3 cellular contexts compared by ENCODE assay signal in genomic region chr11:107473797-107474196, GRCh38.
TF ChIP-seq lines count a peak whose summit lies in the region.

No MANE protein-coding gene starts in this region.

TF ChIP-seq in IMR-90, 13 proteins besides CTCF, POLR2A, EP300 and RAD21 (continued from another document):
- no peak for TF ChIP-seq MAFK (IDR thresholded peaks at IDR 0.05; ENCODE audit: low read depth, low read length)
- no peak for TF ChIP-seq CEBPB (IDR thresholded peaks at IDR 0.05; ENCODE audit: low read depth, low read length)
- TF ChIP-seq MAZ (IDR thresholded peaks at IDR 0.05; ENCODE audit: borderline replicate concordance, low read depth, low read length), result no peak
- TF ChIP-seq MXI1 (IDR thresholded peaks at IDR 0.05; ENCODE audit: borderline replicate concordance, low read depth, low read length), result no peak
- TF ChIP-seq, protein P1, sequence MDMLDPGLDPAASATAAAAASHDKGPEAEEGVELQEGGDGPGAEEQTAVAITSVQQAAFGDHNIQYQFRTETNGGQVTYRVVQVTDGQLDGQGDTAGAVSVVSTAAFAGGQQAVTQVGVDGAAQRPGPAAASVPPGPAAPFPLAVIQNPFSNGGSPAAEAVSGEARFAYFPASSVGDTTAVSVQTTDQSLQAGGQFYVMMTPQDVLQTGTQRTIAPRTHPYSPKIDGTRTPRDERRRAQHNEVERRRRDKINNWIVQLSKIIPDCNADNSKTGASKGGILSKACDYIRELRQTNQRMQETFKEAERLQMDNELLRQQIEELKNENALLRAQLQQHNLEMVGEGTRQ (IDR thresholded peaks at IDR 0.05; ENCODE audit: low read depth, low read length), result no peak
- no peak for TF ChIP-seq BHLHE40 (IDR thresholded peaks at IDR 0.05; ENCODE audit: low read depth, low read length)
- no peak for TF ChIP-seq CHD1 (IDR thresholded peaks at IDR 0.05; ENCODE audit: low read depth, low read length)
- no peak for TF ChIP-seq RCOR1 (IDR thresholded peaks at IDR 0.05; ENCODE audit: insufficient replicate concordance, low read length)
- no peak for TF ChIP-seq ELK1 (IDR thresholded peaks at IDR 0.05; ENCODE audit: borderline replicate concordance, low read depth, low read length)

TF ChIP-seq in SK-N-SH, 30 proteins besides CTCF, POLR2A, EP300 and RAD21 (continued from another document):
- no peak for TF ChIP-seq MAX (IDR thresholded peaks at IDR 0.05; ENCODE audit: low read depth)
- TF ChIP-seq, protein P2, sequence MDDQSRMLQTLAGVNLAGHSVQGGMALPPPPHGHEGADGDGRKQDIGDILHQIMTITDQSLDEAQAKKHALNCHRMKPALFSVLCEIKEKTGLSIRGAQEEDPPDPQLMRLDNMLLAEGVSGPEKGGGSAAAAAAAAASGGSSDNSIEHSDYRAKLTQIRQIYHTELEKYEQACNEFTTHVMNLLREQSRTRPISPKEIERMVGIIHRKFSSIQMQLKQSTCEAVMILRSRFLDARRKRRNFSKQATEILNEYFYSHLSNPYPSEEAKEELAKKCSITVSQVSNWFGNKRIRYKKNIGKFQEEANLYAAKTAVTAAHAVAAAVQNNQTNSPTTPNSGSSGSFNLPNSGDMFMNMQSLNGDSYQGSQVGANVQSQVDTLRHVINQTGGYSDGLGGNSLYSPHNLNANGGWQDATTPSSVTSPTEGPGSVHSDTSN (IDR thresholded peaks at IDR 0.05), result no peak
- no peak for TF ChIP-seq TCF12 (IDR thresholded peaks at IDR 0.05)
- no peak for TF ChIP-seq FOSL2 (IDR thresholded peaks at IDR 0.05; ENCODE audit: borderline replicate concordance, low read depth)
- TF ChIP-seq, protein P3, sequence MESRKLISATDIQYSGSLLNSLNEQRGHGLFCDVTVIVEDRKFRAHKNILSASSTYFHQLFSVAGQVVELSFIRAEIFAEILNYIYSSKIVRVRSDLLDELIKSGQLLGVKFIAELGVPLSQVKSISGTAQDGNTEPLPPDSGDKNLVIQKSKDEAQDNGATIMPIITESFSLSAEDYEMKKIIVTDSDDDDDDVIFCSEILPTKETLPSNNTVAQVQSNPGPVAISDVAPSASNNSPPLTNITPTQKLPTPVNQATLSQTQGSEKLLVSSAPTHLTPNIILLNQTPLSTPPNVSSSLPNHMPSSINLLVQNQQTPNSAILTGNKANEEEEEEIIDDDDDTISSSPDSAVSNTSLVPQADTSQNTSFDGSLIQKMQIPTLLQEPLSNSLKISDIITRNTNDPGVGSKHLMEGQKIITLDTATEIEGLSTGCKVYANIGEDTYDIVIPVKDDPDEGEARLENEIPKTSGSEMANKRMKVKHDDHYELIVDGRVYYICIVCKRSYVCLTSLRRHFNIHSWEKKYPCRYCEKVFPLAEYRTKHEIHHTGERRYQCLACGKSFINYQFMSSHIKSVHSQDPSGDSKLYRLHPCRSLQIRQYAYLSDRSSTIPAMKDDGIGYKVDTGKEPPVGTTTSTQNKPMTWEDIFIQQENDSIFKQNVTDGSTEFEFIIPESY (IDR thresholded peaks at IDR 0.05; ENCODE audit: borderline replicate concordance, low read depth), result no peak

TF ChIP-seq in WTC11, 78 proteins besides CTCF, POLR2A, EP300 and RAD21:
- TF ChIP-seq, protein P4, sequence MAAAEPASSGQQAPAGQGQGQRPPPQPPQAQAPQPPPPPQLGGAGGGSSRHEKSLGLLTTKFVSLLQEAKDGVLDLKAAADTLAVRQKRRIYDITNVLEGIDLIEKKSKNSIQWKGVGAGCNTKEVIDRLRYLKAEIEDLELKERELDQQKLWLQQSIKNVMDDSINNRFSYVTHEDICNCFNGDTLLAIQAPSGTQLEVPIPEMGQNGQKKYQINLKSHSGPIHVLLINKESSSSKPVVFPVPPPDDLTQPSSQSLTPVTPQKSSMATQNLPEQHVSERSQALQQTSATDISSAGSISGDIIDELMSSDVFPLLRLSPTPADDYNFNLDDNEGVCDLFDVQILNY (CRISPR knock-in tag; IDR thresholded peaks at IDR 0.05), result no peak
- TF ChIP-seq ZNF532 (CRISPR knock-in tag; IDR thresholded peaks at IDR 0.05; ENCODE audit: borderline replicate concordance) (no peak), ATF1 (CRISPR knock-in tag; IDR thresholded peaks at IDR 0.05) (no peak), SMAD4 (CRISPR knock-in tag; IDR thresholded peaks at IDR 0.05) (no peak), ESRRA (CRISPR knock-in tag; IDR thresholded peaks at IDR 0.05; ENCODE audit: borderline replicate concordance) (no peak), ZNF219 (CRISPR knock-in tag; IDR thresholded peaks at IDR 0.05; ENCODE audit: borderline replicate concordance) (no peak), MAX (CRISPR knock-in tag; IDR thresholded peaks at IDR 0.05) (no peak), AFF4 (CRISPR knock-in tag; IDR thresholded peaks at IDR 0.05; ENCODE audit: borderline replicate concordance) (no peak), ZBTB21 (CRISPR knock-in tag; IDR thresholded peaks at IDR 0.05; ENCODE audit: borderline replicate concordance) (no peak), ZNF416 (CRISPR knock-in tag; IDR thresholded peaks at IDR 0.05) (no peak)
- TF ChIP-seq, protein P5, sequence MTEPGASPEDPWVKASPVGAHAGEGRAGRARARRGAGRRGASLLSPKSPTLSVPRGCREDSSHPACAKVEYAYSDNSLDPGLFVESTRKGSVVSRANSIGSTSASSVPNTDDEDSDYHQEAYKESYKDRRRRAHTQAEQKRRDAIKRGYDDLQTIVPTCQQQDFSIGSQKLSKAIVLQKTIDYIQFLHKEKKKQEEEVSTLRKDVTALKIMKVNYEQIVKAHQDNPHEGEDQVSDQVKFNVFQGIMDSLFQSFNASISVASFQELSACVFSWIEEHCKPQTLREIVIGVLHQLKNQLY (CRISPR knock-in tag; IDR thresholded peaks at IDR 0.05), result no peak
